ENCODE assay signal across 15 cellular contexts in genomic region chr9:114302727-114303126, GRCh38. TPM values are rescaled to one million over a fixed set of nuclear protein-coding genes. Genes with fewer than 3 reads are reported as not detected.
DNase-seq lines count a peak whose midpoint lies in the region; ATAC-seq and TF ChIP-seq lines count a peak whose summit lies in the region.
"Had no signal": no experiment of that assay in that cellular context is flagged by ENCODE, and none has a peak within 500 bp of the region (broad histone marks: within the 10 kb centered on the region; RNA-seq: fewer than 3 reads in every experiment).

No MANE protein-coding gene starts in this region.

- H3K4me3 ChIP-seq in fibroblast of the aortic adventitia (ENCODE audit: low read depth, low read length): no peak overlapping the region
- H3K4me3 ChIP-seq: K562 had no signal

- no peak for TF ChIP-seq CTCF in fibroblast of the aortic adventitia (IDR thresholded peaks at IDR 0.05; ENCODE audit: insufficient read depth, low read length)

- DNase-seq in activated CD8-positive, alpha-beta memory T cell treated with anti-CD3 and anti-CD28 coated beads, Interleukin-2, amount 50 U/mL, for 48 hours: peak; percentile 13
- DNase-seq in activated CD8-positive, alpha-beta memory T cell treated with anti-CD3 and anti-CD28 coated beads for 24 hours: no peak
- DNase-seq in fibroblast of the aortic adventitia (ENCODE audit: low read depth) (peak; percentile 54), posterior vena cava (ENCODE audit: low spot score) (peak; percentile 42), ureter (ENCODE audit: low spot score) (peak; percentile 26), SIG-M5 treated with dmso at 0.1 percent for 504 hours (lab: John Stamatoyannopoulos, UW; ENCODE audit: unreplicated experiment) (no peak), NAMALWA (ENCODE audit: low spot score) (no peak)
- DNase-seq: COR-L47, NCI-H1048, NCI-H1694, NCI-H2107, NCI-H345, NCI-H526 treated with DMSO at 0.1 percent for 48 hours had no signal

- intact Hi-C loops in posterior vena cava (cut with DNase I): no loop called here

- ATAC-seq in HG02759 (IDR thresholded peaks at IDR 0.05; ENCODE audit: unreplicated experiment): no peak
- ATAC-seq: K562 had no signal

RNA-seq across cellular contexts. Expression of gene ORM1, which starts 20.2 kb away (rescaled TPM):
- not detected in 2 replicates for total RNA-seq in fibroblast of the aortic adventitia (ENCODE audit: low replicate concordance)
- 1 to 10 TPM in 1 of 2 donors, not detected in 1; 1.8 TPM for total RNA-seq in posterior vena cava
- total RNA-seq in ureter: 3.3 TPM

RNA-seq across cellular contexts. Expression of gene ORM2, which starts 26.9 kb away (rescaled TPM):
- total RNA-seq in fibroblast of the aortic adventitia (ENCODE audit: low replicate concordance) (not detected in 2 replicates), posterior vena cava (not detected), ureter (not detected)

Comparison
In these comparisons a context has a peak if more than half of its experiments do, and no peak if none do; other contexts are left out.
1. DNase-seq: peak in activated CD8-positive, alpha-beta memory T cell treated with anti-CD3 and anti-CD28 coated beads, Interleukin-2, amount 50 U/mL, for 48 hours (single experiment), fibroblast of the aortic adventitia (single experiment), posterior vena cava (single experiment) and ureter (single experiment); none in activated CD8-positive, alpha-beta memory T cell treated with anti-CD3 and anti-CD28 coated beads for 24 hours (single experiment), SIG-M5 treated with dmso at 0.1 percent for 504 hours (single experiment) and NAMALWA (single experiment).